ENCODE assay signal across 24 cellular contexts in the genomic region with DNA sequence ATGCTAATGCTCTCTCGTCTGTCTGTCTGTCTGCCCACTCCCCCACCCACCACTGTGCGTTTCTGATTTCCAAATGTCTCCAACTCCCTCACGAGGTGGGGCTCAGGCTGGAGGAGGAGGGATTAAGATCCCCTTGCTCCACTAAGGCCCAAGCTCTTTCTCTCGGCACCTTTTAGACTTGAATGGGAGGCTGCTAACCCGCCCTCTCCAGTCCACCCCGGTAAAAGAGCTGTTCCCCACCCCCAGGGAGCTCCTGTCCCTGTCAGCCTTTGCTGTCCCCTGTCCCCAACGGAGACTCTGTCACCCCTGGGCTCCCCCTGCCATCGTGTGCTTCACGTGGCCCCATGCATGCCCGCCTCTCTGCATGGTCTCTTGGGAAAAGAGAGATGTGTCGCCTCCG.
DNase-seq lines count a peak whose midpoint lies in the region; ATAC-seq, FAIRE-seq and TF ChIP-seq lines count a peak whose summit lies in the region.
"Had no signal": no experiment of that assay in that cellular context is flagged by ENCODE, and none has a peak within 500 bp of the region (broad histone marks: within the 10 kb centered on the region; RNA-seq: fewer than 3 reads in every experiment).

No MANE protein-coding gene starts in this region.

- no peak for TF ChIP-seq CTCF in left ventricle myocardium inferior (IDR thresholded peaks at IDR 0.05; ENCODE audit: borderline replicate concordance)
- TF ChIP-seq CTCF in astrocyte (IDR thresholded peaks at IDR 0.05; ENCODE audit: insufficient read depth, low read depth, low read length), result no peak
- TF ChIP-seq CTCF in vagina (IDR thresholded peaks at IDR 0.05), result no peak

- H3K4me1 Mint-ChIP-seq in astrocyte (ENCODE audit: low read depth, unreplicated experiment), result peaks cover 22% of the 10 kb centered on the region
- peaks cover 9% of the 10 kb centered on the region for H3K4me1 Mint-ChIP-seq in T-helper 2 cell treated with Interferon-gamma antibody and Interleukin-4, amounts not matched to agents 5 μg/mL and 100 μg/mL, for 36 hours (ENCODE audit: low read depth)

- H4K20me1 ChIP-seq in astrocyte (ENCODE audit: insufficient read depth, low read length), result peaks cover 5% of the 10 kb centered on the region

- H2AFZ ChIP-seq in astrocyte (ENCODE audit: low read depth, low read length), result no peak overlapping the region

- ATAC-seq in left ventricle myocardium superior (no peak), GM19023 (IDR thresholded peaks at IDR 0.05; ENCODE audit: unreplicated experiment) (no peak)
- ATAC-seq: activated T-cell treated with anti-CD3 and anti-CD28 coated beads, Interleukin-2, amount 50 U/mL, for 72 hours; heart right ventricle had no signal

- no peaks in the 10 kb centered on the region for H3K79me2 ChIP-seq in astrocyte (ENCODE audit: insufficient read depth, low read length)

- H3K4me3 ChIP-seq in left ventricle myocardium inferior, result no peak overlapping the region
- H3K4me3 ChIP-seq in astrocyte (ENCODE audit: insufficient read depth, low read depth, low read length), result no peak overlapping the region
- no peak overlapping the region for H3K4me3 ChIP-seq in vagina
- H3K4me3 ChIP-seq: heart right ventricle, thyroid gland had no signal

- H3K9me3 ChIP-seq in left ventricle myocardium inferior (replicated peaks) (no peaks in the 10 kb centered on the region), astrocyte (ENCODE audit: insufficient read depth, low read depth, low read length) (no peaks in the 10 kb centered on the region), vagina (no peaks in the 10 kb centered on the region)
- H3K9me3 ChIP-seq: BE2C, Caco-2, heart right ventricle, neutrophil, thyroid gland had no signal

- no peak overlapping the region for H3K4me3 Mint-ChIP-seq in astrocyte (ENCODE audit: unreplicated experiment)
- H3K4me3 Mint-ChIP-seq in T-helper 2 cell treated with Interferon-gamma antibody and Interleukin-4, amounts not matched to agents 5 μg/mL and 100 μg/mL, for 36 hours, result no peak overlapping the region
- H3K4me3 Mint-ChIP-seq: activated T-cell treated with anti-CD3 and anti-CD28 coated beads, Interleukin-2, amount 50 U/mL, for 72 hours; IgD-negative memory B cell had no signal

- H3K9me3 Mint-ChIP-seq in astrocyte (ENCODE audit: unreplicated experiment), result no peaks in the 10 kb centered on the region
- H3K9me3 Mint-ChIP-seq in T-helper 2 cell treated with Interferon-gamma antibody and Interleukin-4, amounts not matched to agents 5 μg/mL and 100 μg/mL, for 36 hours, result no peaks in the 10 kb centered on the region
- H3K9me3 Mint-ChIP-seq: activated T-cell treated with anti-CD3 and anti-CD28 coated beads, Interleukin-2, amount 50 U/mL, for 72 hours; IgD-negative memory B cell had no signal

- H3K27ac Mint-ChIP-seq in astrocyte (ENCODE audit: unreplicated experiment), result no peak overlapping the region
- no peak overlapping the region for H3K27ac Mint-ChIP-seq in T-helper 2 cell treated with Interferon-gamma antibody and Interleukin-4, amounts not matched to agents 5 μg/mL and 100 μg/mL, for 36 hours

- peaks cover 35% of the 10 kb centered on the region for H3K36me3 ChIP-seq in left ventricle myocardium inferior
- H3K36me3 ChIP-seq in astrocyte (ENCODE audit: insufficient read depth, low read length), result no peaks in the 10 kb centered on the region
- peaks cover 0 to 46% of the 10 kb centered on the region in 2 donors for H3K36me3 ChIP-seq in vagina

- FAIRE-seq in astrocyte (lab: Jason Lieb, UNC), result no peak
- FAIRE-seq: TTC549 had no signal

- peaks cover 3% of the 10 kb centered on the region for H3K27me3 Mint-ChIP-seq in astrocyte (ENCODE audit: low read depth, unreplicated experiment)
- H3K27me3 Mint-ChIP-seq in T-helper 2 cell treated with Interferon-gamma antibody and Interleukin-4, amounts not matched to agents 5 μg/mL and 100 μg/mL, for 36 hours (ENCODE audit: low read depth), result no peaks in the 10 kb centered on the region
- H3K27me3 Mint-ChIP-seq: IgD-negative memory B cell had no signal

- peaks cover 2% of the 10 kb centered on the region for H3K4me1 ChIP-seq in left ventricle myocardium inferior
- H3K4me1 ChIP-seq in astrocyte (ENCODE audit: insufficient read depth, low read length), result peaks cover 30% of the 10 kb centered on the region
- H3K4me1 ChIP-seq in vagina, result peaks cover 52% of the 10 kb centered on the region

- no peak overlapping the region for H3K4me2 ChIP-seq in astrocyte (ENCODE audit: low read length)

- TF ChIP-seq POLR2A in vagina (IDR thresholded peaks at IDR 0.05), result no peak

- no peaks in the 10 kb centered on the region for H3K27me3 ChIP-seq in left ventricle myocardium inferior (ENCODE audit: low read depth)
- H3K27me3 ChIP-seq in astrocyte (ENCODE audit: insufficient read depth, low read length), result no peaks in the 10 kb centered on the region
- no peaks in the 10 kb centered on the region for H3K27me3 ChIP-seq in vagina
- H3K27me3 ChIP-seq: BE2C, heart right ventricle, neutrophil, thyroid gland had no signal

- peak overlapping the region; percentile 46 for H3K9ac ChIP-seq in astrocyte (ENCODE audit: low read length)

- peak; percentile 8 for DNase-seq in left ventricle myocardium inferior
- no peak for DNase-seq in left ventricle myocardium superior
- DNase-seq in astrocyte (ENCODE audit: low read depth), result no peak
- DNase-seq in left kidney (ENCODE audit: low read depth, low spot score), result peak; percentile 55
- no peak for DNase-seq in vagina (ENCODE audit: extremely low spot score in 2 of 2)
- no peak for DNase-seq in NCI-H146 treated with DMSO at 0.1 percent for 48 hours (lab: John Stamatoyannopoulos, UW; ENCODE audit: unreplicated experiment)
- no peak for DNase-seq in T-helper 2 cell treated with Interferon-gamma antibody and Interleukin-4, amounts not matched to agents 5 μg/mL and 100 μg/mL, for 36 hours (ENCODE audit: low spot score)
- DNase-seq: activated CD4-positive, alpha-beta T cell treated with anti-CD3 and anti-CD28 coated beads for 1 hour; activated naive CD4-positive, alpha-beta T cell treated with anti-CD3 and anti-CD28 coated beads, Interleukin-2, amount 50 U/mL, for 16 hours; activated T-cell treated with anti-CD3 and anti-CD28 coated beads, Interleukin-2, amount 50 U/mL, for 72 hours; BE2C; Caco-2; dermis blood vessel endothelial cell; heart right ventricle; NCI-H1417 treated with DMSO at 0.1 percent for 48 hours; NCI-H524 treated with DMSO at 0.1 percent for 48 hours; stimulated activated CD4-positive, alpha-beta T cell treated with anti-CD3 and anti-CD28 coated beads, Interleukin-4, amount 100 ng/mL, for 1 hour; stimulated activated naive CD4-positive, alpha-beta T cell treated with Interleukin-2 at 50 U/mL for 16 hours; thyroid gland had no signal

- peaks cover 5% of the 10 kb centered on the region for H3K36me3 Mint-ChIP-seq in astrocyte (ENCODE audit: low read depth, unreplicated experiment)
- H3K36me3 Mint-ChIP-seq in T-helper 2 cell treated with Interferon-gamma antibody and Interleukin-4, amounts not matched to agents 5 μg/mL and 100 μg/mL, for 36 hours (ENCODE audit: low read depth), result peaks cover 20% of the 10 kb centered on the region

- intact Hi-C loops in left ventricle myocardium inferior (cut with micrococcal nuclease), result no loop called here
- intact Hi-C loops in left ventricle myocardium superior (cut with micrococcal nuclease), result no loop called here
- intact Hi-C loops in vagina (cut with DNase I), result no loop called here

- no peak overlapping the region for H3K27ac ChIP-seq in left ventricle myocardium inferior (replicated peaks)
- H3K27ac ChIP-seq in astrocyte (ENCODE audit: low read depth, low read length), result peak overlapping the region; percentile 24
- H3K27ac ChIP-seq in vagina, result peak overlapping the region; percentile 39
- H3K27ac ChIP-seq: HL-60, neutrophil, thyroid gland had no signal

Comparison
In these comparisons a context has a peak if more than half of its experiments do, and no peak if none do; other contexts are left out.
1. DNase-seq: peak in left ventricle myocardium inferior (single experiment) and left kidney (single experiment); none in left ventricle myocardium superior (single experiment), astrocyte (single experiment), vagina (0 of 2), NCI-H146 treated with DMSO at 0.1 percent for 48 hours (single experiment) and T-helper 2 cell treated with Interferon-gamma antibody and Interleukin-4, amounts not matched to agents 5 μg/mL and 100 μg/mL, for 36 hours (single experiment).